Comparison of ENCODE assay signal across 28 cellular contexts in genomic region chr4:156177941-156178340, GRCh38.
"Had no signal": no experiment of that assay in that cellular context is flagged by ENCODE, and none has a peak within 500 bp of the region (broad histone marks: within the 10 kb centered on the region; RNA-seq: fewer than 3 reads in every experiment).

No MANE protein-coding gene starts in this region.

- DNase-seq: activated B cell treated with CpG ODN at 0.5 μM for 24 hours; activated CD4-positive, alpha-beta memory T cell treated with anti-CD3 and anti-CD28 coated beads for 36 hours; activated CD4-positive, alpha-beta T cell treated with anti-CD3 and anti-CD28 coated beads for 4 hours; activated CD4-positive, alpha-beta T cell treated with anti-CD3 and anti-CD28 coated beads, Interleukin-2, amount 10 ng/mL, durations not matched to agents 24 days and 14 days; activated CD4-positive, alpha-beta T cell treated with anti-CD3 and anti-CD28 coated beads, Interleukin-2, amount 50 U/mL, for 1 hour; activated CD4-positive, alpha-beta T cell treated with anti-CD3 and anti-CD28 coated beads, Interleukin-2, amount 50 U/mL, for 4 hours; activated CD4-positive, CD25-positive, alpha-beta regulatory T cell treated with anti-CD3 and anti-CD28 coated beads, Interleukin-2, amount 50 U/mL, for 72 hours; activated CD8-positive, alpha-beta memory T cell treated with anti-CD3 and anti-CD28 coated beads, Interleukin-2, amount 50 U/mL, for 4 hours; activated CD8-positive, alpha-beta T cell treated with anti-CD3 and anti-CD28 coated beads for 36 hours; activated effector memory CD4-positive, alpha-beta T cell treated with anti-CD3 and anti-CD28 coated beads, Interleukin-2, amount 50 U/mL, for 16 hours; activated gamma-delta T cell treated with Interleukin-2 at 50 U/mL for 16 hours; activated naive CD4-positive, alpha-beta T cell; activated naive CD4-positive, alpha-beta T cell treated with anti-CD3 and anti-CD28 coated beads for 36 hours; activated naive CD4-positive, alpha-beta T cell treated with anti-CD3 and anti-CD28 coated beads, Interleukin-2, amount 50 U/mL, for 16 hours; activated naive CD8-positive, alpha-beta T cell treated with anti-CD3 and anti-CD28 coated beads for 36 hours; activated T-cell treated with anti-CD3 and anti-CD28 coated beads, Interleukin-2, amount 50 U/mL, for 24 hours; activated T-cell treated with anti-CD3 and anti-CD28 coated beads, Interleukin-2, amount 50 U/mL, for 48 hours; adrenal gland; amniotic stem cell; aorta; body of pancreas; brain microvascular endothelial cell; central memory CD4-positive, alpha-beta T cell; SW 1271; T-helper 1 cell; T-helper 2 cell; T-helper 9 cell had no signal

- H3K4me3 ChIP-seq: adrenal gland, body of pancreas, breast epithelium had no signal
